In the genomic region with DNA sequence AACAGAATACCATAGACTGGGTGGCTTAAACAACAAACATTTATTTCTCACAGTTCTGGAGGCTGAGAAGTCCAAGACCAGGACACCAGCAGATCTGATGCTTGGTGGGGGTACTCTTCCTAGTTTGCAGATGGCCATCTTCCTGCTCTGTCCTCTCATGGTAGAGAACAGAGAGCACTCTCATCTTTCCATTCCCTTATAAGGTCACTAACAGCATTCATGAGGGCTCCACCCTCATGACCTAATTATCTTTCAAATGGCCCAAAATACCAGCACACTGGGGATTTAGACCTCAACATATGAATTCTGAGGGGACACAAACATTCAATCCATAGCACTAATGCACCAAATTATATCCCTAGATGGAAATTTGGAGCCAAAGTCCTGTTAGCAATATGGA, we compare ENCODE assay signal across 20 cellular contexts. TPM values are rescaled to one million over a fixed set of nuclear protein-coding genes. Genes with fewer than 3 reads are reported as not detected.
DNase-seq lines count a peak whose midpoint lies in the region; ATAC-seq, FAIRE-seq and TF ChIP-seq lines count a peak whose summit lies in the region.
"Had no signal": no experiment of that assay in that cellular context is flagged by ENCODE, and none has a peak within 500 bp of the region (broad histone marks: within the 10 kb centered on the region; RNA-seq: fewer than 3 reads in every experiment).

No MANE protein-coding gene starts in this region.

- peak overlapping the region; percentile 19; the same call in 1 of the 2 replicates for H3K27ac ChIP-seq in HUES64 (ENCODE audit: low read depth, low read length)
- H3K27ac ChIP-seq in GM12878 (ENCODE audit: control insufficient read depth, insufficient read depth) = no peak overlapping the region
- H3K27ac ChIP-seq: 22Rv1, BLaER1 had no signal

- no peak overlapping the region for H2AFZ ChIP-seq in GM12878 (ENCODE audit: control insufficient read depth, low read depth, low read length)

- no peak for TF ChIP-seq RAD21 in GM12878 (IDR thresholded peaks at IDR 0.05; ENCODE audit: insufficient read depth, low read depth, low read length)

- no peaks in the 10 kb centered on the region for H3K9me3 ChIP-seq in HUES64 (ENCODE audit: insufficient read depth, low read depth, low read length)
- H3K9me3 ChIP-seq in GM12878 (replicated peaks; ENCODE audit: control insufficient read depth, insufficient read depth, low read length) = peaks cover 1% of the 10 kb centered on the region; the same call in 2 of the 3 replicates
- H3K9me3 ChIP-seq: HAP-1 had no signal

- SMC1A ChIA-PET in GM12878 (lab: Charles Lee; ENCODE audit: uncharacterized antibody, unreplicated experiment) = interaction anchor here (1.7 kb wide), 1 partner anchor 12 kb away, joined by 4 read pairs; no protein-coding TSS in a partner anchor

- H3K36me3 ChIP-seq in HUES64 (ENCODE audit: insufficient read depth, low read length) (no peaks in the 10 kb centered on the region), GM12878 (ENCODE audit: control insufficient read depth in 2 of 2, insufficient read depth in 2 of 2, low read length in 1 of 2) (no peaks in the 10 kb centered on the region; a peak in 2 of 4 replicates)
- H3K36me3 ChIP-seq: BLaER1, HAP-1 had no signal

- FAIRE-seq in GM12892 (lab: Jason Lieb, UNC) (peak; percentile 17), GM12878 (lab: Jason Lieb, UNC) (no peak)
- FAIRE-seq: A204.1, D721Med, H54 had no signal

- RAD21 ChIA-PET in GM12878 (lab: Charles Lee; ENCODE audit: unreplicated experiment) = no interaction called here

- TF ChIP-seq POLR2A in GM12892 (IDR thresholded peaks at IDR 0.05; ENCODE audit: low read depth, low read length) = no peak
- TF ChIP-seq POLR2A in GM12878 (IDR thresholded peaks at IDR 0.05; ENCODE audit: low read depth, low read length) = no peak

- peaks cover 8% of the 10 kb centered on the region; the same call in 1 of the 2 replicates for H3K4me1 ChIP-seq in HUES64 (ENCODE audit: insufficient read depth, low read length)
- H3K4me1 ChIP-seq in GM12878 (ENCODE audit: control insufficient read depth, insufficient read depth, low read length) = no peaks in the 10 kb centered on the region
- H3K4me1 ChIP-seq: BLaER1, HAP-1 had no signal

- intact Hi-C loops in GM12878 (cut with micrococcal nuclease; ENCODE audit: unreplicated experiment) = no loop called here

- H3K4me2 ChIP-seq in GM12878 (ENCODE audit: control insufficient read depth, insufficient read depth) = no peak overlapping the region
- H3K4me2 ChIP-seq: BLaER1 had no signal

- DNase-seq in GM12892 (ENCODE audit: insufficient read length) (no peak), GM12878 (ENCODE audit: low read depth, low spot score) (no peak), cerebellar cortex (ENCODE audit: low spot score) (no peak), iPS-NIHi11 (ENCODE audit: low spot score) (no peak)
- no peak for DNase-seq in stimulated activated CD4-positive, alpha-beta T cell treated with anti-CD3 and anti-CD28 coated beads, Interleukin-4, amount 100 ng/mL, for 24 hours
- DNase-seq: CD4-positive, alpha-beta T cell; CD8-positive, alpha-beta memory T cell; DMS 273 treated with DMSO at 0.1 percent for 48 hours; DMS79; EL; GDM1; HFFc6 had no signal

- no peaks in the 10 kb centered on the region for H3K79me2 ChIP-seq in GM12878 (ENCODE audit: control insufficient read depth, insufficient read depth, low read length)

- no TSS peak for BruUV-seq in GM12878 (replicated peaks; lab: Mats Ljungman, UMichigan)

- TF ChIP-seq EP300 in GM12878 (IDR thresholded peaks at IDR 0.05; ENCODE audit: borderline replicate concordance in 1 of 2, control insufficient read depth in 1 of 2, low read depth in 2 of 2, low read length in 2 of 2) = no peak

- no peak overlapping the region for H3K4me3 ChIP-seq in HUES64 (ENCODE audit: low read length)
- no peak overlapping the region for H3K4me3 ChIP-seq in GM12878
- H3K4me3 ChIP-seq: BLaER1, HAP-1 had no signal

- no peaks in the 10 kb centered on the region for H4K20me1 ChIP-seq in GM12878 (ENCODE audit: control insufficient read depth, insufficient read depth)
- H4K20me1 ChIP-seq: BLaER1 had no signal

- in situ Hi-C loops in GM12878 (cut with MboI) = no loop called here

- no peaks in the 10 kb centered on the region for H3K27me3 ChIP-seq in HUES64 (ENCODE audit: insufficient read depth, low read length)
- H3K27me3 ChIP-seq in GM12878 (replicated peaks in 1 of 2; ENCODE audit: control insufficient read depth in 2 of 2, insufficient read depth in 2 of 2, low read length in 1 of 2) = no peaks in the 10 kb centered on the region

- TF ChIP-seq CTCF in GM12878 (IDR thresholded peaks at IDR 0.05 in 2 of 3, conservative IDR thresholded peaks at IDR 0.05 in 1 of 3; ENCODE audit: control insufficient read depth in 2 of 3, extremely low read depth in 1 of 3, insufficient read depth in 1 of 3, low read depth in 3 of 3, low read length in 3 of 3) = no peak

- POLR2A ChIA-PET in GM12878 (lab: Charles Lee) = no interaction called here

- peak; percentile 54 for ATAC-seq in GM12878

- H3K9ac ChIP-seq in HUES64 (ENCODE audit: low read depth, low read length) (no peak overlapping the region), GM12878 (ENCODE audit: control insufficient read depth, insufficient read depth, low read length) (no peak overlapping the region)
- H3K9ac ChIP-seq: BLaER1 had no signal

- CTCF ChIA-PET in GM12878 (lab: Yijun Ruan, JAX) = no interaction called here

TF ChIP-seq in GM12878, 131 proteins besides CTCF, POLR2A, EP300 and RAD21:
- no peak for TF ChIP-seq MEF2B (IDR thresholded peaks at IDR 0.05; ENCODE audit: partially characterized antibody, poor library complexity, severe bottlenecking)
- TF ChIP-seq SRF (IDR thresholded peaks at IDR 0.05; ENCODE audit: low read depth in 2 of 2, low read length in 2 of 2) = peak in 1 of 2 experiments; percentile 46; a peak in 1 of 4 replicates

RNA-seq across cellular contexts. Expression of a gene that starts 6.1 kb away (rescaled TPM):
- polyA plus RNA-seq in GM12892 (2012; ENCODE audit: missing spikeins) = 16.2 TPM
- polyA plus RNA-seq in HUES64 (2013, experiment 1 of 2) = 10.8 TPM
- 16.4 TPM for polyA plus RNA-seq in HUES64 (2013, experiment 2 of 2)
- 33.3 and 33.6 TPM in 2 replicates for total RNA-seq in GM12878 (2013; cell fraction: nucleolus; rRNA removed)
- total RNA-seq in GM12878 (2014; rRNA removed) = 13.2 and 17.7 TPM in 2 replicates
- total RNA-seq in GM12878 (2014; rRNA removed; fragmentation: Illumina TruSeq; extraction: Trizol) = 20.5 and 21.9 TPM in 2 replicates
- total RNA-seq in GM12878 (2021) = 18.3 and 20.0 TPM in 2 replicates
- polyA plus RNA-seq in GM12878 (2011; ENCODE audit: low read depth) = 5.3 TPM
- 16.3 and 25.0 TPM in 2 replicates for polyA plus RNA-seq in GM12878 (2011; rRNA removed)
- polyA plus RNA-seq in GM12878 (2011; cell fraction: cytosol; rRNA removed) = 9.2 and 9.4 TPM in 2 replicates
- 22.5 and 31.0 TPM in 2 replicates for polyA plus RNA-seq in GM12878 (2011; cell fraction: nucleus; rRNA removed)
- polyA plus RNA-seq in GM12878 (2012) = 6.0 and 6.4 TPM in 2 replicates
- polyA plus RNA-seq in GM12878 (2014; fragmentation: Illumina TruSeq; extraction: Trizol) = 27.3 and 36.2 TPM in 2 replicates
- polyA plus RNA-seq in GM12878 (2014; fragmentation: Nextera tagmentation; extraction: Ambion mirVana) = 1 to 10 TPM; 5.2 to 8.3 TPM
- polyA plus RNA-seq in GM12878 (2014; rRNA removed) = 16.6 and 17.9 TPM in 2 replicates
- 10 to 100 TPM; 23.3 to 24.3 TPM for polyA plus RNA-seq in GM12878 (2016; fragmentation: Nextera tagmentation; extraction: Ambion mirVana)
- polyA minus RNA-seq in GM12878 (2011; rRNA and poly(A)+ RNA removed) = 7.7 and 8.0 TPM in 2 replicates
- 4.0 and 9.1 TPM in 2 replicates for polyA minus RNA-seq in GM12878 (2011; cell fraction: cytosol; rRNA and poly(A)+ RNA removed)
- polyA minus RNA-seq in GM12878 (2011; cell fraction: nucleus; rRNA and poly(A)+ RNA removed) = 12.3 and 32.7 TPM in 2 replicates
- total RNA-seq: CD4-positive, alpha-beta T cell had no signal
- polyA plus RNA-seq: CD14-positive monocyte had no signal
